Comparison of ENCODE assay signal across 22 cellular contexts in the genomic region with DNA sequence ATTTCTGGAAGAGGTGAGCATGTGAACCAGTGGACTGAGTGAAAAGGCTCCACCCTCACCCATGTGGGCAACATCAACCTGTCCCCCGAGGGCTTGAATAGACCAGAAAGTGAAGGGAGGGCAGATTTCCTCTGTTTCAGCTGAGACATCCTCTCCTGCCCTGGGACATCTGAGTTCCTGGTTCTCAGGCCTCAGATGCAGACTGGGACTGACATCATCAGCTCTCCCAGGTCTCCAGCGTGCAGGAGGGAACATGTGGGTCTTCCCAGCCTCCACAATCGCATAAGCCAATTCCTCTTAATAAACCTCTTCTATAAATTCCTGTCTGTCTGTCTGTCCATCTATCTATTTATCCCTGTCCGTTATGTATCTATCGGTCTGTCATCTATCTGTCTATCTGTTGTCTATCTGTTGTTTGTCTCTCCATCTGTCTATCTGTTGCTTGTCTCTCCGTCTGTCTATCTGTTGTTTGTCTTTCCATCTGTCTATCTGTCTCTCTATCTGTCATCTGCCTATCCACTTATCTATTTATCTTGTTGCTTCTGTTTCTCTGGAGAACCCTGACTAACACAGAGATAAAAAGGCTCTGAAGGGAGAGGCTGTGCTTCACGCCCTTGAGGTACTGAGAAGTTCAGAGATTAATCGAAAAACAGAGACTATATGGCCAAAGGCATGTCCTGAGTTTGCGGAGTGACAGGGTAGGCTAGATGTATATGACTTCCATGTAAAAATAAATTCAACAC.
"Had no signal": no experiment of that assay in that cellular context is flagged by ENCODE, and none has a peak within 500 bp of the region (broad histone marks: within the 10 kb centered on the region; RNA-seq: fewer than 3 reads in every experiment).

No MANE protein-coding gene starts in this region.

- H3K4me1 ChIP-seq: foreskin keratinocyte, pancreas, right lobe of liver, suprapubic skin, uterus had no signal

- H3K4me3 ChIP-seq: esophagus muscularis mucosa, lower lobe of right lung, neural progenitor cell, pancreas, right lobe of liver, suprapubic skin, transverse colon, upper lobe of right lung, uterus had no signal

- H2AFZ ChIP-seq: neural progenitor cell had no signal

- H3K27ac ChIP-seq: esophagus muscularis mucosa, foreskin keratinocyte, lower lobe of right lung, neural progenitor cell, pancreas, right lobe of liver, suprapubic skin, transverse colon, upper lobe of right lung, uterus had no signal

- H3K9me3 Mint-ChIP-seq: dendritic cell treated with granulocyte-macrophage colony-stimulating factor and Interleukin-4, amounts not matched to agents 40 ng/mL and 50 ng/mL, for 4 days; nephron; stimulated activated naive B cell treated with anti-CD40 and anti-IgM and Interleukin-4, amounts not matched to agents 10 μg/mL and 1 μg/mL and 100 μg/mL, for 72 hours; stimulated activated naive CD8-positive, alpha-beta T cell treated with anti-CD3 and anti-CD28 coated beads, Interleukin-15, Interleukin-2, amounts not matched to agents 100 ng/mL and 50 ng/mL, for 24 hours had no signal

- H3K36me3 Mint-ChIP-seq: immature natural killer cell, neural progenitor cell had no signal

- H3K27me3 ChIP-seq: foreskin keratinocyte, neural progenitor cell, right lobe of liver, transverse colon, uterus had no signal

- H3K4me1 Mint-ChIP-seq: immature natural killer cell had no signal

- H3K9me3 ChIP-seq: esophagus muscularis mucosa, lower lobe of right lung, pancreas, right lobe of liver, suprapubic skin, transverse colon, upper lobe of right lung, uterus had no signal

- ATAC-seq: foreskin keratinocyte, right lobe of liver had no signal

- DNase-seq: effector CD8-positive, alpha-beta T cell; foreskin keratinocyte; hypothalamus; immature natural killer cell; left ventricle myocardium superior; lower lobe of right lung; nucleus accumbens; pancreas; right lobe of liver; small intestine; stimulated activated CD4-positive, alpha-beta T cell treated with anti-CD3 and anti-CD28 coated beads, Interleukin-15, amount 100 ng/mL, for 24 hours; stimulated activated CD4-positive, alpha-beta T cell treated with anti-CD3 and anti-CD28 coated beads, Interleukin-2, amount 100 ng/mL, for 48 hours; stimulated activated naive B cell treated with anti-CD40 and anti-IgM and Interleukin-4, amounts not matched to agents 10 μg/mL and 1 μg/mL and 100 μg/mL, for 72 hours; transverse colon; upper lobe of right lung; uterus had no signal

- H3K9ac ChIP-seq: neural progenitor cell had no signal

- H3K27ac Mint-ChIP-seq: dendritic cell treated with granulocyte-macrophage colony-stimulating factor and Interleukin-4, amounts not matched to agents 40 ng/mL and 50 ng/mL, for 4 days; immature natural killer cell; nephron; neural progenitor cell; stimulated activated naive B cell treated with anti-CD40 and anti-IgM and Interleukin-4, amounts not matched to agents 10 μg/mL and 1 μg/mL and 100 μg/mL, for 72 hours; stimulated activated naive CD8-positive, alpha-beta T cell treated with anti-CD3 and anti-CD28 coated beads, Interleukin-15, Interleukin-2, amounts not matched to agents 100 ng/mL and 50 ng/mL, for 24 hours had no signal

- H3K36me3 ChIP-seq: esophagus muscularis mucosa, lower lobe of right lung, neural progenitor cell, pancreas, right lobe of liver, suprapubic skin, transverse colon, upper lobe of right lung, uterus had no signal

- H3K4me3 Mint-ChIP-seq: dendritic cell treated with granulocyte-macrophage colony-stimulating factor and Interleukin-4, amounts not matched to agents 40 ng/mL and 50 ng/mL, for 4 days; immature natural killer cell; nephron; neural progenitor cell; stimulated activated naive B cell treated with anti-CD40 and anti-IgM and Interleukin-4, amounts not matched to agents 10 μg/mL and 1 μg/mL and 100 μg/mL, for 72 hours; stimulated activated naive CD8-positive, alpha-beta T cell treated with anti-CD3 and anti-CD28 coated beads, Interleukin-15, Interleukin-2, amounts not matched to agents 100 ng/mL and 50 ng/mL, for 24 hours had no signal
